Comparison of ENCODE assay signal across 17 cellular contexts in the genomic region with DNA sequence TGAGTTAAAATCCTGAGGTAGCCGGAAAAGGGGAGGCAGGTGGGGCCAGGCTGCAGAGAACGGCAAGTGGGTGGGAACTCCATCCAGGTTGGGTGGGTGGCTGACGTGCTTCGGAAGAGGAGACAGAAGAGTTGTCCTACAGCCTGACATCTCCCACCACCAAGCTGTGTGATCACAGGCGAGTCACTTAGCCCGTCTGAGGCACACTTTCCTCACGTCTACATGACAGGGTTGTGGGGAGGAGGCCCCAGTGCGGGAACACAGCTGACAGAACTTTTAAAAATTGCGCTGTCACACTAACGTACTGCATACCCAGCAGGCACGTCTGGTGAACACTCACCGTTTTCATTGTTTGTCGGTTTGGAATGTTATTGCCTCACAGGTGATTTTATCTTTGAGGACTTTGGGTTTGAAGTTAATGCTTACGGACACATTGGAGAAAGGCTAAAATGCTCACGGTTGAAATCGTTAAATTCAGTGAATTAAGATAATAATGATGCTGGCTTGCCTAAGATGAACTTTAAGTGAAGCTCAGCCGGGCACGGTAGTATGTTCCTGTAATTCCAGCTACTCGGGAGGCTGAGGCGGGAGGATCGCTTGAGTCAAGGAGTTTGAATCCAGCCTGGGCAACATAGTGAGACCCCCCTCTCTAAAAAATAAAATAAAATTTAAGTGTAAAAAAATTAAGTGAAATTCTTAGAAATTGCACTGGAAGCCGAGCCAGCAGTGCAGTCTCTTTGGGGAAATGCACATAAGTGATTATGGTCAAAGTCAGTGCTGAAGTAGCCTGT. TPM values are rescaled to one million over a fixed set of nuclear protein-coding genes. Genes with fewer than 3 reads are reported as not detected.
DNase-seq lines count a peak whose midpoint lies in the region; ATAC-seq, FAIRE-seq and TF ChIP-seq lines count a peak whose summit lies in the region.
"Had no signal": no experiment of that assay in that cellular context is flagged by ENCODE, and none has a peak within 500 bp of the region (broad histone marks: within the 10 kb centered on the region; RNA-seq: fewer than 3 reads in every experiment).

No MANE protein-coding gene starts in this region.

- DNase-seq in right cardiac atrium (no peak), heart left ventricle (no peak), uterus (no peak), mucosa of descending colon (no peak), H54 (ENCODE audit: insufficient read length, low spot score) (no peak)
- DNase-seq: activated gamma-delta T cell, Calu3, GF-D8, MM.1S, NCI-H2081 treated with DMSO at 0.1 percent for 48 hours, NCI-H526 had no signal

- H3K9me3 Mint-ChIP-seq in dendritic cell treated with granulocyte-macrophage colony-stimulating factor and Interleukin-4, amounts not matched to agents 40 ng/mL and 50 ng/mL, for 4 days: no peaks in the 10 kb centered on the region
- H3K9me3 Mint-ChIP-seq in nephron: peaks cover 7% of the 10 kb centered on the region

- WGBS in right cardiac atrium: 93% methylated on average over 22 of the region's 22 CpGs
- 85 to 92% (median 91%) methylated on average over 22 of the region's 22 CpGs for WGBS in heart left ventricle, 4 donors

- ATAC-seq in right cardiac atrium (no peak), heart left ventricle (no peak), HG03159 (IDR thresholded peaks at IDR 0.05; ENCODE audit: unreplicated experiment) (no peak), mucosa of descending colon (no peak)

- H3K27me3 ChIP-seq in right cardiac atrium (ENCODE audit: control insufficient read depth, insufficient read depth): no peaks in the 10 kb centered on the region
- H3K27me3 ChIP-seq in heart left ventricle: no peaks in the 10 kb centered on the region
- no peaks in the 10 kb centered on the region for H3K27me3 ChIP-seq in uterus

- H3K27ac ChIP-seq in right cardiac atrium (ENCODE audit: low read length) (peak overlapping the region; percentile 30), heart left ventricle (peak overlapping the region in 6 of 12 donors; percentile 66 to 86 (median 80)), uterus (peak overlapping the region; percentile 82 to 86)

- no peaks in the 10 kb centered on the region for H3K27me3 Mint-ChIP-seq in dendritic cell treated with granulocyte-macrophage colony-stimulating factor and Interleukin-4, amounts not matched to agents 40 ng/mL and 50 ng/mL, for 4 days
- H3K27me3 Mint-ChIP-seq in nephron (ENCODE audit: low read depth): peaks cover 14% of the 10 kb centered on the region

- FAIRE-seq in H54 (lab: Jason Lieb, UNC): no peak

- H3K4me1 ChIP-seq in right cardiac atrium (ENCODE audit: control insufficient read depth, insufficient read depth, low read length): no peaks in the 10 kb centered on the region
- peaks cover 0 to 46% (median 15%) of the 10 kb centered on the region in 12 donors for H3K4me1 ChIP-seq in heart left ventricle
- peaks cover 17 to 21% of the 10 kb centered on the region in 2 donors for H3K4me1 ChIP-seq in uterus
- no peaks in the 10 kb centered on the region for H3K4me1 ChIP-seq in mucosa of descending colon (ENCODE audit: low read depth)
- H3K4me1 ChIP-seq: HAP-1 had no signal

- H3K9me3 ChIP-seq in right cardiac atrium (ENCODE audit: control insufficient read depth, low read length) (no peaks in the 10 kb centered on the region), heart left ventricle (peaks cover 0 to 14% (median 0%) of the 10 kb centered on the region in 12 donors), uterus (no peaks in the 10 kb centered on the region), mucosa of descending colon (no peaks in the 10 kb centered on the region)
- H3K9me3 ChIP-seq: HAP-1 had no signal

- no peak for TF ChIP-seq CTCF in heart left ventricle (IDR thresholded peaks at IDR 0.05)
- no peak for TF ChIP-seq CTCF in nephron (IDR thresholded peaks at IDR 0.05; ENCODE audit: unreplicated experiment in 3 of 3)
- TF ChIP-seq CTCF in uterus (IDR thresholded peaks at IDR 0.05): no peak
- no peak for TF ChIP-seq CTCF in mucosa of descending colon (IDR thresholded peaks at IDR 0.05)

- peaks cover 89% of the 10 kb centered on the region for H3K4me1 Mint-ChIP-seq in dendritic cell treated with granulocyte-macrophage colony-stimulating factor and Interleukin-4, amounts not matched to agents 40 ng/mL and 50 ng/mL, for 4 days (ENCODE audit: low read depth)
- peaks cover 46% of the 10 kb centered on the region for H3K4me1 Mint-ChIP-seq in nephron

- TF ChIP-seq POLR2A in heart left ventricle (IDR thresholded peaks at IDR 0.05) (no peak), uterus (IDR thresholded peaks at IDR 0.05) (no peak), H54 (IDR thresholded peaks at IDR 0.05; ENCODE audit: low read depth, low read length) (no peak)

- H3K36me3 ChIP-seq in heart left ventricle (peaks cover 0 to 36% (median 0%) of the 10 kb centered on the region in 9 donors), uterus (no peaks in the 10 kb centered on the region), mucosa of descending colon (ENCODE audit: low read depth) (no peaks in the 10 kb centered on the region)
- H3K36me3 ChIP-seq: HAP-1 had no signal

- H3K4me3 ChIP-seq in right cardiac atrium (ENCODE audit: low read length): no peak overlapping the region
- H3K4me3 ChIP-seq in heart left ventricle: no peak overlapping the region
- no peak overlapping the region for H3K4me3 ChIP-seq in uterus
- H3K4me3 ChIP-seq in mucosa of descending colon: no peak overlapping the region
- H3K4me3 ChIP-seq: HAP-1 had no signal

- peak overlapping the region; percentile 97 for H3K27ac Mint-ChIP-seq in dendritic cell treated with granulocyte-macrophage colony-stimulating factor and Interleukin-4, amounts not matched to agents 40 ng/mL and 50 ng/mL, for 4 days
- H3K27ac Mint-ChIP-seq in nephron: peak overlapping the region; percentile 43 to 92 (median 85)

- intact Hi-C loops in right cardiac atrium (cut with DNase I): no loop called here
- intact Hi-C loops in heart left ventricle (cut with DNase I): loop anchor here in 2 of 10 donors (2.0 to 5.0 kb wide), 2 partner anchors 39 to 47 kb away; no protein-coding TSS in a partner anchor
- intact Hi-C loops in dendritic cell treated with granulocyte-macrophage colony-stimulating factor and Interleukin-4, amounts not matched to agents 40 ng/mL and 50 ng/mL, for 4 days (cut with micrococcal nuclease): loop anchor here (5.0 to 10.0 kb wide), 2 partner anchors 51 to 392 kb away; a partner anchor contains a TSS
- intact Hi-C loops in uterus (cut with DNase I; ENCODE audit: low total_unique reads): no loop called here
- intact Hi-C loops in mucosa of descending colon (cut with DNase I, micrococcal nuclease): no loop called here

- H3K4me3 Mint-ChIP-seq in dendritic cell treated with granulocyte-macrophage colony-stimulating factor and Interleukin-4, amounts not matched to agents 40 ng/mL and 50 ng/mL, for 4 days: peak overlapping the region; percentile 54
- H3K4me3 Mint-ChIP-seq in nephron: peak overlapping the region in 2 of 3 experiments; percentile 10 to 23
- H3K4me3 Mint-ChIP-seq: brain had no signal

- H3K36me3 Mint-ChIP-seq in dendritic cell treated with granulocyte-macrophage colony-stimulating factor and Interleukin-4, amounts not matched to agents 40 ng/mL and 50 ng/mL, for 4 days (ENCODE audit: low read depth): peaks cover 85% of the 10 kb centered on the region
- H3K36me3 Mint-ChIP-seq in nephron (ENCODE audit: low read depth): peaks cover 10% of the 10 kb centered on the region
- H3K36me3 Mint-ChIP-seq: brain had no signal

RNA-seq across cellular contexts. Expression of a gene that starts 8.9 kb away (rescaled TPM):
- total RNA-seq in right cardiac atrium (1 to 10 TPM; 6.4 to 8.4 (median 7.3) TPM), heart left ventricle (10 to 100 TPM; 17.8 to 71.3 (median 22.6) TPM), uterus (10 to 100 TPM; 25.6 to 60.2 (median 43.2) TPM), mucosa of descending colon (10 to 100 TPM; 13.3 to 19.6 (median 18.3) TPM)
- polyA plus RNA-seq in right cardiac atrium (3.8 TPM), heart left ventricle (10 to 100 TPM; 14.4 to 38.2 TPM)
- polyA plus RNA-seq: neural cell had no signal
